In genomic region chr20:23251779-23252178, GRCh38 we compare ENCODE assay signal across 21 cellular contexts.
DNase-seq lines count a peak whose midpoint lies in the region; TF ChIP-seq lines count a peak whose summit lies in the region.
"Had no signal": no experiment of that assay in that cellular context is flagged by ENCODE, and none has a peak within 500 bp of the region (broad histone marks: within the 10 kb centered on the region; RNA-seq: fewer than 3 reads in every experiment).

No MANE protein-coding gene starts in this region.

- WGBS in mammary epithelial cell (ENCODE audit: low coverage, missing lambda C conversion rate), result 76% methylated on average over 6 of the region's 6 CpGs

- H3K27me3 ChIP-seq in HL-60 (ENCODE audit: insufficient read depth, poor library complexity, severe bottlenecking), result no peaks in the 10 kb centered on the region
- no peaks in the 10 kb centered on the region for H3K27me3 ChIP-seq in mammary epithelial cell (ENCODE audit: insufficient read depth, low read length)
- H3K27me3 ChIP-seq: SJSA1 had no signal

- no TSS peak for BruUV-seq in mammary epithelial cell (replicated peaks; lab: Mats Ljungman, UMichigan)

- in situ Hi-C loops in mammary epithelial cell (cut with MboI; ENCODE audit: low sequenced_read_pairs in 2 of 2), result no loop called here

- dilution Hi-C loops in mammary epithelial cell (cut with HindIII; ENCODE audit: low sequenced_read_pairs), result no loop called here

- H3K4me2 ChIP-seq in mammary epithelial cell (ENCODE audit: insufficient read depth, low read depth, low read length), result no peak overlapping the region
- H3K4me2 ChIP-seq: A549 had no signal

- no peaks in the 10 kb centered on the region for H3K36me3 ChIP-seq in mammary epithelial cell (ENCODE audit: insufficient read depth, low read length)
- H3K36me3 ChIP-seq: SJSA1 had no signal

- CTCF ChIA-PET in mammary epithelial cell (lab: Charles Lee; ENCODE audit: low non-redundant PET), result no interaction called here

- DNase-seq in AML-193 (lab: John Stamatoyannopoulos, UW) (peak; percentile 30 to 34), HL-60 (ENCODE audit: low read depth in 1 of 2, low spot score in 1 of 2) (peak in 1 of 2 experiments; percentile 78), NB4 (ENCODE audit: low read depth) (peak; percentile 30), coronary artery (ENCODE audit: low spot score) (peak; percentile 24), GM19240 (ENCODE audit: insufficient read length, low spot score) (no peak), SHP77 (lab: John Stamatoyannopoulos, UW) (no peak), mammary epithelial cell (no peak)
- DNase-seq: Caco-2; CD8-positive, alpha-beta T cell; GDM1; Karpas-422; NCI-H1092; NCI-H1417 treated with DMSO at 0.1 percent for 48 hours; NCI-H1694 treated with DMSO at 0.1 percent for 48 hours; NCI-H2107; NCI-H524; NCI-H774; NK-92 treated with Interleukin-12 subunit alpha and Interleukin-12 subunit beta, amount 100 ng/mL, for 24 hours had no signal

- no peak overlapping the region for H2AFZ ChIP-seq in mammary epithelial cell (ENCODE audit: low read depth, low read length)

- H4K20me1 ChIP-seq in mammary epithelial cell (ENCODE audit: insufficient read depth, low read length), result no peaks in the 10 kb centered on the region

- no peaks in the 10 kb centered on the region for H3K9me3 ChIP-seq in mammary epithelial cell (replicated peaks; ENCODE audit: insufficient read depth, low read length)
- H3K9me3 ChIP-seq: A549, Caco-2, SJSA1 had no signal

- peaks cover under 1% of the 10 kb centered on the region for H3K4me1 ChIP-seq in mammary epithelial cell (ENCODE audit: insufficient read depth, low read length)
- H3K4me1 ChIP-seq: A549, Caco-2 had no signal

- TF ChIP-seq CTCF in HL-60 (IDR thresholded peaks at IDR 0.05; ENCODE audit: insufficient read depth, low read length), result no peak
- no peak for TF ChIP-seq CTCF in NB4 (IDR thresholded peaks at IDR 0.05; ENCODE audit: low read depth, low read length)
- TF ChIP-seq CTCF in coronary artery (IDR thresholded peaks at IDR 0.05), result no peak
- TF ChIP-seq CTCF in mammary epithelial cell (conservative IDR thresholded peaks at IDR 0.05 in 1 of 2, IDR thresholded peaks at IDR 0.05 in 1 of 2; ENCODE audit: extremely low read depth in 1 of 2, insufficient read depth in 1 of 2, low read depth in 1 of 2, low read length in 2 of 2), result no peak

- H3K27ac ChIP-seq in HL-60 (replicated peaks) (peak overlapping the region; percentile 76), coronary artery (no peak overlapping the region), mammary epithelial cell (ENCODE audit: insufficient read depth, low read depth, low read length) (no peak overlapping the region)
- H3K27ac ChIP-seq: A549, C4-2B, SJSA1 had no signal

- H3K4me3 ChIP-seq in HL-60 (replicated peaks; ENCODE audit: insufficient read depth, low read length) (no peak overlapping the region), NB4 (ENCODE audit: low read depth, low read length) (no peak overlapping the region), coronary artery (no peak overlapping the region), mammary epithelial cell (replicated peaks in 1 of 3; ENCODE audit: insufficient read depth in 1 of 3, low read depth in 2 of 3, low read length in 3 of 3) (no peak overlapping the region)
- H3K4me3 ChIP-seq: A549, SJSA1 had no signal

- intact Hi-C loops in mammary epithelial cell (cut with micrococcal nuclease), result loop anchor here (10.0 kb wide), 1 partner anchor 93 kb away; no protein-coding TSS in a partner anchor

- TF ChIP-seq POLR2A in NB4 (IDR thresholded peaks at IDR 0.05; ENCODE audit: extremely low read depth, insufficient read length), result no peak

- no peaks in the 10 kb centered on the region for H3K79me2 ChIP-seq in mammary epithelial cell (ENCODE audit: insufficient read depth, low read length)

- H3K9ac ChIP-seq in mammary epithelial cell (ENCODE audit: insufficient read depth, low read length), result no peak overlapping the region

Comparison
In these comparisons a context has a peak if more than half of its experiments do, and no peak if none do; other contexts are left out.
1. DNase-seq: peak in AML-193 (2 of 2), NB4 (single experiment) and coronary artery (single experiment); none in GM19240 (single experiment), SHP77 (0 of 2) and mammary epithelial cell (single experiment).